Comparison of ENCODE assay signal across 16 cellular contexts in genomic region chr5:45847877-45848276, GRCh38.
"Had no signal": no experiment of that assay in that cellular context is flagged by ENCODE, and none has a peak within 500 bp of the region (broad histone marks: within the 10 kb centered on the region; RNA-seq: fewer than 3 reads in every experiment).

No MANE protein-coding gene starts in this region.

- H3K36me3 Mint-ChIP-seq: activated naive CD8-positive, alpha-beta T cell treated with anti-CD3 and anti-CD28 coated beads for 36 hours; memory B cell had no signal

- H3K4me3 Mint-ChIP-seq: activated CD4-positive, alpha-beta memory T cell treated with anti-CD3 and anti-CD28 coated beads, Interleukin-2, amount 10 ng/mL, durations not matched to agents 7 days and 5 days; activated naive CD8-positive, alpha-beta T cell treated with anti-CD3 and anti-CD28 coated beads for 36 hours; effector memory CD8-positive, alpha-beta T cell; memory B cell; stimulated activated naive CD8-positive, alpha-beta T cell treated with anti-CD3 and anti-CD28 coated beads, Interleukin-15, amount 100 ng/mL, for 72 hours had no signal

- H3K4me1 ChIP-seq: left ventricle myocardium inferior, uterus had no signal

- H3K27me3 ChIP-seq: brain microvascular endothelial cell, ovary, uterus had no signal

- FAIRE-seq: keratinocyte had no signal

- H3K36me3 ChIP-seq: brain microvascular endothelial cell, left ventricle myocardium inferior, ovary, uterus had no signal

- H3K27ac Mint-ChIP-seq: activated CD4-positive, alpha-beta memory T cell treated with anti-CD3 and anti-CD28 coated beads, Interleukin-2, amount 10 ng/mL, durations not matched to agents 7 days and 5 days; activated naive CD8-positive, alpha-beta T cell treated with anti-CD3 and anti-CD28 coated beads for 36 hours; effector memory CD8-positive, alpha-beta T cell; memory B cell; stimulated activated naive CD8-positive, alpha-beta T cell treated with anti-CD3 and anti-CD28 coated beads, Interleukin-15, amount 100 ng/mL, for 72 hours had no signal

- DNase-seq: activated CD4-positive, alpha-beta memory T cell treated with anti-CD3 and anti-CD28 coated beads, Interleukin-2, amount 10 ng/mL, durations not matched to agents 7 days and 5 days; activated CD4-positive, alpha-beta T cell treated with anti-CD3 and anti-CD28 coated beads for 1 hour; activated gamma-delta T cell; activated naive CD8-positive, alpha-beta T cell treated with anti-CD3 and anti-CD28 coated beads for 36 hours; activated T-cell treated with anti-CD3 and anti-CD28 coated beads, Interleukin-2, amount 50 U/mL, for 48 hours; brain microvascular endothelial cell; effector memory CD8-positive, alpha-beta T cell; erythroblast; hypothalamus; left ventricle myocardium inferior; ovary; stimulated activated CD4-positive, alpha-beta T cell treated with anti-CD3 and anti-CD28 coated beads, Interleukin-4, amount 100 ng/mL, for 24 hours; stimulated activated naive CD8-positive, alpha-beta T cell treated with anti-CD3 and anti-CD28 coated beads, Interleukin-15, amount 100 ng/mL, for 72 hours; uterus had no signal

- H3K9me3 ChIP-seq: ovary had no signal

- H3K27me3 Mint-ChIP-seq: activated CD4-positive, alpha-beta memory T cell treated with anti-CD3 and anti-CD28 coated beads, Interleukin-2, amount 10 ng/mL, durations not matched to agents 7 days and 5 days; activated naive CD8-positive, alpha-beta T cell treated with anti-CD3 and anti-CD28 coated beads for 36 hours; effector memory CD8-positive, alpha-beta T cell; memory B cell; stimulated activated naive CD8-positive, alpha-beta T cell treated with anti-CD3 and anti-CD28 coated beads, Interleukin-15, amount 100 ng/mL, for 72 hours had no signal

- H3K27ac ChIP-seq: brain microvascular endothelial cell, left ventricle myocardium inferior, ovary, uterus had no signal

- H3K4me1 Mint-ChIP-seq: activated CD4-positive, alpha-beta memory T cell treated with anti-CD3 and anti-CD28 coated beads, Interleukin-2, amount 10 ng/mL, durations not matched to agents 7 days and 5 days; activated naive CD8-positive, alpha-beta T cell treated with anti-CD3 and anti-CD28 coated beads for 36 hours; memory B cell; stimulated activated naive CD8-positive, alpha-beta T cell treated with anti-CD3 and anti-CD28 coated beads, Interleukin-15, amount 100 ng/mL, for 72 hours had no signal

- H3K4me3 ChIP-seq: left ventricle myocardium inferior, ovary, uterus had no signal
